2 cellular contexts compared by ENCODE assay signal in the genomic region with DNA sequence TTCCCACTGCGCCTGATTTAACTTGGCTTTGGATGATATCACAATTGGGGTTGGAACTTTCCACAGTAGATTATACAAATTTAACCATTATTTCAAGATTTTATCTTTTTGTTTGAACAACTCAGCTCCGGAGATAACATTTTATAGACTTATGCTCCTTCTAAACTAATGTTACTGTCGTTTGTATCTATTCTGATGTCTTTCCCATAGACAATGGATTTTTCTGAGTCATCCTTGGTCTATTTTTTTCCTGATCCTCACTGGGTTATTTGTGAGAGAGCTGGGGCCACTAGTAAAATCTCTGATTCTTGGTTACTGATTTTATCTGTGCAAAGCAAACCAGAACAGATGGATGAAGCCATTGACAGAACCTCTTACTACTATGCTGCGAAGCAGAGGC.
A peak's percentile ranks its signal among the peaks of the same experiment; 100 is the strongest.
TF ChIP-seq lines count a peak whose summit lies in the region.

No MANE protein-coding gene starts in this region.

TF ChIP-seq in SK-N-SH treated with all-trans-retinoic acid at 6 μM for 48 hours, 23 proteins besides CTCF, POLR2A, EP300 and RAD21 (continued from another document):
- TF ChIP-seq, protein P1, sequence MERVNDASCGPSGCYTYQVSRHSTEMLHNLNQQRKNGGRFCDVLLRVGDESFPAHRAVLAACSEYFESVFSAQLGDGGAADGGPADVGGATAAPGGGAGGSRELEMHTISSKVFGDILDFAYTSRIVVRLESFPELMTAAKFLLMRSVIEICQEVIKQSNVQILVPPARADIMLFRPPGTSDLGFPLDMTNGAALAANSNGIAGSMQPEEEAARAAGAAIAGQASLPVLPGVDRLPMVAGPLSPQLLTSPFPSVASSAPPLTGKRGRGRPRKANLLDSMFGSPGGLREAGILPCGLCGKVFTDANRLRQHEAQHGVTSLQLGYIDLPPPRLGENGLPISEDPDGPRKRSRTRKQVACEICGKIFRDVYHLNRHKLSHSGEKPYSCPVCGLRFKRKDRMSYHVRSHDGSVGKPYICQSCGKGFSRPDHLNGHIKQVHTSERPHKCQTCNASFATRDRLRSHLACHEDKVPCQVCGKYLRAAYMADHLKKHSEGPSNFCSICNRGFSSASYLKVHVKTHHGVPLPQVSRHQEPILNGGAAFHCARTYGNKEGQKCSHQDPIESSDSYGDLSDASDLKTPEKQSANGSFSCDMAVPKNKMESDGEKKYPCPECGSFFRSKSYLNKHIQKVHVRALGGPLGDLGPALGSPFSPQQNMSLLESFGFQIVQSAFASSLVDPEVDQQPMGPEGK (CRISPR knock-in tag; IDR thresholded peaks at IDR 0.05; ENCODE audit: borderline replicate concordance) = no peak
- no peak for TF ChIP-seq GLIS3 (CRISPR knock-in tag; IDR thresholded peaks at IDR 0.05)
- no peak for TF ChIP-seq BACH2 (CRISPR knock-in tag; IDR thresholded peaks at IDR 0.05; ENCODE audit: borderline replicate concordance)
- TF ChIP-seq, protein P2, sequence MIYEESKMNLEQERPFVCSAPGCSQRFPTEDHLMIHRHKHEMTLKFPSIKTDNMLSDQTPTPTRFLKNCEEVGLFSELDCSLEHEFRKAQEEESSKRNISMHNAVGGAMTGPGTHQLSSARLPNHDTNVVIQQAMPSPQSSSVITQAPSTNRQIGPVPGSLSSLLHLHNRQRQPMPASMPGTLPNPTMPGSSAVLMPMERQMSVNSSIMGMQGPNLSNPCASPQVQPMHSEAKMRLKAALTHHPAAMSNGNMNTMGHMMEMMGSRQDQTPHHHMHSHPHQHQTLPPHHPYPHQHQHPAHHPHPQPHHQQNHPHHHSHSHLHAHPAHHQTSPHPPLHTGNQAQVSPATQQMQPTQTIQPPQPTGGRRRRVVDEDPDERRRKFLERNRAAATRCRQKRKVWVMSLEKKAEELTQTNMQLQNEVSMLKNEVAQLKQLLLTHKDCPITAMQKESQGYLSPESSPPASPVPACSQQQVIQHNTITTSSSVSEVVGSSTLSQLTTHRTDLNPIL (CRISPR knock-in tag; IDR thresholded peaks at IDR 0.05; ENCODE audit: low read depth) = no peak
- TF ChIP-seq ZC3H10 (CRISPR knock-in tag; IDR thresholded peaks at IDR 0.05) = no peak
- TF ChIP-seq, protein P3, sequence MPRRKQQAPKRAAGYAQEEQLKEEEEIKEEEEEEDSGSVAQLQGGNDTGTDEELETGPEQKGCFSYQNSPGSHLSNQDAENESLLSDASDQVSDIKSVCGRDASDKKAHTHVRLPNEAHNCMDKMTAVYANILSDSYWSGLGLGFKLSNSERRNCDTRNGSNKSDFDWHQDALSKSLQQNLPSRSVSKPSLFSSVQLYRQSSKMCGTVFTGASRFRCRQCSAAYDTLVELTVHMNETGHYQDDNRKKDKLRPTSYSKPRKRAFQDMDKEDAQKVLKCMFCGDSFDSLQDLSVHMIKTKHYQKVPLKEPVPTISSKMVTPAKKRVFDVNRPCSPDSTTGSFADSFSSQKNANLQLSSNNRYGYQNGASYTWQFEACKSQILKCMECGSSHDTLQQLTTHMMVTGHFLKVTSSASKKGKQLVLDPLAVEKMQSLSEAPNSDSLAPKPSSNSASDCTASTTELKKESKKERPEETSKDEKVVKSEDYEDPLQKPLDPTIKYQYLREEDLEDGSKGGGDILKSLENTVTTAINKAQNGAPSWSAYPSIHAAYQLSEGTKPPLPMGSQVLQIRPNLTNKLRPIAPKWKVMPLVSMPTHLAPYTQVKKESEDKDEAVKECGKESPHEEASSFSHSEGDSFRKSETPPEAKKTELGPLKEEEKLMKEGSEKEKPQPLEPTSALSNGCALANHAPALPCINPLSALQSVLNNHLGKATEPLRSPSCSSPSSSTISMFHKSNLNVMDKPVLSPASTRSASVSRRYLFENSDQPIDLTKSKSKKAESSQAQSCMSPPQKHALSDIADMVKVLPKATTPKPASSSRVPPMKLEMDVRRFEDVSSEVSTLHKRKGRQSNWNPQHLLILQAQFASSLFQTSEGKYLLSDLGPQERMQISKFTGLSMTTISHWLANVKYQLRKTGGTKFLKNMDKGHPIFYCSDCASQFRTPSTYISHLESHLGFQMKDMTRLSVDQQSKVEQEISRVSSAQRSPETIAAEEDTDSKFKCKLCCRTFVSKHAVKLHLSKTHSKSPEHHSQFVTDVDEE (CRISPR knock-in tag; IDR thresholded peaks at IDR 0.05) = no peak
- no peak for TF ChIP-seq ISL1 (CRISPR knock-in tag; IDR thresholded peaks at IDR 0.05)
- TF ChIP-seq CSDC2 (CRISPR knock-in tag; IDR thresholded peaks at IDR 0.05) = no peak
- TF ChIP-seq, protein P4, sequence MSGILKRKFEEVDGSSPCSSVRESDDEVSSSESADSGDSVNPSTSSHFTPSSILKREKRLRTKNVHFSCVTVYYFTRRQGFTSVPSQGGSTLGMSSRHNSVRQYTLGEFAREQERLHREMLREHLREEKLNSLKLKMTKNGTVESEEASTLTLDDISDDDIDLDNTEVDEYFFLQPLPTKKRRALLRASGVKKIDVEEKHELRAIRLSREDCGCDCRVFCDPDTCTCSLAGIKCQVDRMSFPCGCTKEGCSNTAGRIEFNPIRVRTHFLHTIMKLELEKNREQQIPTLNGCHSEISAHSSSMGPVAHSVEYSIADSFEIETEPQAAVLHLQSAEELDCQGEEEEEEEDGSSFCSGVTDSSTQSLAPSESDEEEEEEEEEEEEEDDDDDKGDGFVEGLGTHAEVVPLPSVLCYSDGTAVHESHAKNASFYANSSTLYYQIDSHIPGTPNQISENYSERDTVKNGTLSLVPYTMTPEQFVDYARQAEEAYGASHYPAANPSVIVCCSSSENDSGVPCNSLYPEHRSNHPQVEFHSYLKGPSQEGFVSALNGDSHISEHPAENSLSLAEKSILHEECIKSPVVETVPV (CRISPR knock-in tag; IDR thresholded peaks at IDR 0.05) = no peak
- no peak for TF ChIP-seq OSR1 (CRISPR knock-in tag; IDR thresholded peaks at IDR 0.05)
- no peak for TF ChIP-seq SNAI2 (CRISPR knock-in tag; IDR thresholded peaks at IDR 0.05)
TF ChIP-seq in SK-N-SH treated with all-trans-retinoic acid at 6 μM for 48 hours: peak in this region for 0.

TF ChIP-seq in endothelial cell of umbilical vein, 7 proteins besides CTCF, POLR2A, EP300 and RAD21 (continued from another document):
- peak; percentile 7 for TF ChIP-seq GATA2 (IDR thresholded peaks at IDR 0.05; ENCODE audit: insufficient read depth, insufficient read length, low read depth, low read length)
- TF ChIP-seq FOS (IDR thresholded peaks at IDR 0.05; ENCODE audit: borderline replicate concordance, insufficient read depth, low read length) = peak; percentile 14
- no peak for TF ChIP-seq MYC (IDR thresholded peaks at IDR 0.05; ENCODE audit: low read depth, low read length)
TF ChIP-seq in endothelial cell of umbilical vein: peak in this region for 2.
